9 cellular contexts compared by ENCODE assay signal in genomic region chr6:33411632-33412005, GRCh38. TPM values are rescaled to one million over a fixed set of nuclear protein-coding genes. Genes with fewer than 3 reads are reported as not detected.
DNase-seq lines count a peak whose midpoint lies in the region; ATAC-seq, FAIRE-seq and TF ChIP-seq lines count a peak whose summit lies in the region.
"Had no signal": no experiment of that assay in that cellular context is flagged by ENCODE, and none has a peak within 500 bp of the region (broad histone marks: within the 10 kb centered on the region; RNA-seq: fewer than 3 reads in every experiment).

No MANE protein-coding gene starts in this region.

- H4K20me1 ChIP-seq in SK-N-SH (ENCODE audit: insufficient read depth), result 0 out of 2 replicates have a peak, but pooled peaks cover 5% of the 10 kb centered on the region

- no peaks in the 10 kb centered on the region for H3K9me3 Mint-ChIP-seq in activated naive CD8-positive, alpha-beta T cell treated with anti-CD3 and anti-CD28 coated beads for 36 hours

- CTCF ChIA-PET in SK-N-SH (lab: Yijun Ruan, JAX), result interaction anchor here (1.0 to 3.1 kb wide), 3 partner anchors 14 to 21 kb away, joined by 3 to 10 read pairs (median 4); no protein-coding TSS in a partner anchor

- peaks cover 46% of the 10 kb centered on the region for H3F3A ChIP-seq in SK-N-SH (replicated peaks; ENCODE audit: insufficient read depth)

- peak overlapping the region; percentile 84 for H3K4me2 ChIP-seq in SK-N-SH

- TF ChIP-seq CTCF in SK-N-SH (IDR thresholded peaks at IDR 0.05) (no peak), kidney (IDR thresholded peaks at IDR 0.05; ENCODE audit: borderline replicate concordance, extremely low read depth, insufficient read depth) (no peak), suprapubic skin (IDR thresholded peaks at IDR 0.05) (no peak)

- TF ChIP-seq POLR2A in suprapubic skin (IDR thresholded peaks at IDR 0.05), result no peak

- H3K4me3 ChIP-seq in SK-N-SH (ENCODE audit: low read depth in 2 of 2, low read length in 1 of 2) (peak overlapping the region; percentile 76), kidney (ENCODE audit: low read length in 2 of 2) (peak overlapping the region; percentile 88 to 91), suprapubic skin (peak overlapping the region; percentile 99)

- peak overlapping the region; percentile 67 to 95; a peak in 2 of 4 replicates for H3K27ac ChIP-seq in SK-N-SH (ENCODE audit: low read depth in 2 of 2, low read length in 1 of 2)
- peak overlapping the region; percentile 90 to 93 for H3K27ac ChIP-seq in kidney (ENCODE audit: low read depth in 2 of 2, low read length in 2 of 2)
- H3K27ac ChIP-seq in suprapubic skin, result peak overlapping the region; percentile 98

- POLR2A ChIA-PET in SK-N-SH (lab: Yijun Ruan, JAX), result no interaction called here

- peaks cover 54% of the 10 kb centered on the region for H3K79me2 ChIP-seq in SK-N-SH (ENCODE audit: insufficient read depth)

- no peaks in the 10 kb centered on the region for H3K9me3 ChIP-seq in SK-N-SH
- H3K9me3 ChIP-seq in kidney (ENCODE audit: control insufficient read depth in 1 of 2, low read length in 2 of 2), result no peaks in the 10 kb centered on the region
- H3K9me3 ChIP-seq in suprapubic skin, result no peaks in the 10 kb centered on the region

- 81% methylated on average over 6 of the region's 6 CpGs for WGBS in SK-N-SH (ENCODE audit: low lambda C conversion rate)
- 60% methylated on average over 6 of the region's 6 CpGs for WGBS in suprapubic skin

- H3K4me3 Mint-ChIP-seq in activated naive CD8-positive, alpha-beta T cell treated with anti-CD3 and anti-CD28 coated beads for 36 hours, result peak overlapping the region; percentile 81

- no peak for ATAC-seq in SK-N-SH treated with all-trans-retinoic acid at 6 μM for 48 hours

- H3K4me1 ChIP-seq in SK-N-SH (ENCODE audit: control insufficient read depth in 1 of 2, insufficient read depth in 2 of 2, low read depth in 1 of 2, low read length in 1 of 2) (peaks cover 8 to 30% of the 10 kb centered on the region in 2 experiments), kidney (ENCODE audit: control insufficient read depth in 1 of 2, insufficient read depth in 1 of 2, low read depth in 1 of 2, low read length in 2 of 2) (peaks cover 7 to 19% of the 10 kb centered on the region in 2 donors), suprapubic skin (peaks cover 43% of the 10 kb centered on the region)

- intact Hi-C loops in kidney (cut with DNase I), result no loop called here

- H3K9ac ChIP-seq in SK-N-SH, result peak overlapping the region; percentile 90
- peak overlapping the region; percentile 39 to 91 for H3K9ac ChIP-seq in kidney (ENCODE audit: low read length in 2 of 2)

- H3K36me3 ChIP-seq in SK-N-SH (replicated peaks in 1 of 2; ENCODE audit: control insufficient read depth in 1 of 2, insufficient read depth in 2 of 2, low read length in 1 of 2) (peaks cover 18 to 47% of the 10 kb centered on the region in 2 experiments), kidney (ENCODE audit: control insufficient read depth in 1 of 2, insufficient read depth in 2 of 2, low read length in 2 of 2) (peaks cover 22 to 26% of the 10 kb centered on the region in 2 donors), suprapubic skin (peaks cover 41% of the 10 kb centered on the region)

- DNase-seq in SK-N-SH (no peak), kidney (peak; percentile 49), suprapubic skin (ENCODE audit: low spot score in 2 of 2) (peak in 1 of 2 donors; percentile 63), DMS153 (lab: John Stamatoyannopoulos, UW) (no peak), hepatic stellate cell (ENCODE audit: low spot score) (no peak), anterior cingulate cortex (lab: John Stamatoyannopoulos, UW) (no peak)
- no peak for DNase-seq in activated naive CD8-positive, alpha-beta T cell treated with anti-CD3 and anti-CD28 coated beads for 36 hours

- no peaks in the 10 kb centered on the region for H3K27me3 ChIP-seq in SK-N-SH (ENCODE audit: insufficient read depth)
- no peaks in the 10 kb centered on the region for H3K27me3 ChIP-seq in suprapubic skin

- H3K27ac Mint-ChIP-seq in activated naive CD8-positive, alpha-beta T cell treated with anti-CD3 and anti-CD28 coated beads for 36 hours, result peak overlapping the region; percentile 76

- H3K4me1 Mint-ChIP-seq in activated naive CD8-positive, alpha-beta T cell treated with anti-CD3 and anti-CD28 coated beads for 36 hours, result peaks cover 50% of the 10 kb centered on the region

- no peak for TF ChIP-seq EP300 in SK-N-SH (IDR thresholded peaks at IDR 0.05; ENCODE audit: borderline replicate concordance in 1 of 2, low read depth in 1 of 2, low read length in 1 of 2)
- no peak for TF ChIP-seq EP300 in suprapubic skin (IDR thresholded peaks at IDR 0.05)

- TF ChIP-seq RAD21 in SK-N-SH (IDR thresholded peaks at IDR 0.05; ENCODE audit: low read length), result no peak

- H3K36me3 Mint-ChIP-seq in activated naive CD8-positive, alpha-beta T cell treated with anti-CD3 and anti-CD28 coated beads for 36 hours, result peaks cover 24% of the 10 kb centered on the region

- no peak for FAIRE-seq in kidney (lab: Jason Lieb, UNC)
- FAIRE-seq: colon had no signal

- H2AFZ ChIP-seq in SK-N-SH (ENCODE audit: low read depth), result no peak overlapping the region

- no peaks in the 10 kb centered on the region for H3K9me2 ChIP-seq in SK-N-SH

- no peaks in the 10 kb centered on the region for H3K27me3 Mint-ChIP-seq in activated naive CD8-positive, alpha-beta T cell treated with anti-CD3 and anti-CD28 coated beads for 36 hours

TF ChIP-seq in SK-N-SH treated with all-trans-retinoic acid at 6 μM for 48 hours, 23 proteins besides CTCF, POLR2A, EP300 and RAD21:
- TF ChIP-seq TOX (CRISPR knock-in tag; IDR thresholded peaks at IDR 0.05; ENCODE audit: borderline replicate concordance), result no peak
- no peak for TF ChIP-seq ESRRG (CRISPR knock-in tag; IDR thresholded peaks at IDR 0.05)
- no peak for TF ChIP-seq CREB5 (CRISPR knock-in tag; IDR thresholded peaks at IDR 0.05; ENCODE audit: low read depth)
- TF ChIP-seq ZFP30 (CRISPR knock-in tag; IDR thresholded peaks at IDR 0.05), result no peak
- TF ChIP-seq ARNTL (CRISPR knock-in tag; IDR thresholded peaks at IDR 0.05; ENCODE audit: borderline replicate concordance, low read depth), result no peak
TF ChIP-seq in SK-N-SH treated with all-trans-retinoic acid at 6 μM for 48 hours: peak in this region for 0.

RNA-seq across cellular contexts. Expression of gene PHF1, which starts 0.8 kb away (rescaled TPM):
- 48.7 and 59.0 TPM in 2 replicates for polyA plus RNA-seq in SK-N-SH (2012; rRNA removed)
- polyA plus RNA-seq in SK-N-SH (2012; cell fraction: cytosol; rRNA removed), result 17.7 and 25.5 TPM in 2 replicates
- polyA plus RNA-seq in SK-N-SH (2012; cell fraction: nucleus; rRNA removed), result 250 and 323 TPM in 2 replicates
- 10 to 100 TPM; 23.5 to 26.0 TPM for total RNA-seq in activated naive CD8-positive, alpha-beta T cell treated with anti-CD3 and anti-CD28 coated beads for 36 hours
- 63.8 TPM for total RNA-seq in kidney
- 87.6 TPM for polyA plus RNA-seq in kidney (ENCODE audit: insufficient read depth, low read depth, low replicate concordance)
- 100 to 1,000 TPM in 1 of 4 donors, 10 to 100 TPM in 3; 35.9 to 102 (median 48.6) TPM for total RNA-seq in suprapubic skin

RNA-seq across cellular contexts. Expression of gene CUTA, which starts 6.3 kb away (rescaled TPM):
- 349 and 444 TPM in 2 replicates for polyA plus RNA-seq in SK-N-SH (2012; rRNA removed)
- polyA plus RNA-seq in SK-N-SH (2012; cell fraction: cytosol; rRNA removed), result 337 and 359 TPM in 2 replicates
- 318 and 652 TPM in 2 replicates for polyA plus RNA-seq in SK-N-SH (2012; cell fraction: nucleus; rRNA removed)
- 100 to 1,000 TPM; 125 to 126 TPM for total RNA-seq in activated naive CD8-positive, alpha-beta T cell treated with anti-CD3 and anti-CD28 coated beads for 36 hours
- 163 TPM for total RNA-seq in kidney
- 433 TPM for polyA plus RNA-seq in kidney (ENCODE audit: insufficient read depth, low read depth, low replicate concordance)
- total RNA-seq in suprapubic skin, result 100 to 1,000 TPM; 119 to 185 (median 159) TPM

RNA-seq across cellular contexts. Expression of gene SYNGAP1, which starts 8.2 kb away (rescaled TPM):
- polyA plus RNA-seq in SK-N-SH (2012; rRNA removed) (5.9 and 8.8 TPM in 2 replicates), kidney (ENCODE audit: insufficient read depth, low read depth, low replicate concordance) (2.7 TPM)
- polyA plus RNA-seq in SK-N-SH (2012; cell fraction: cytosol; rRNA removed), result 3.2 and 3.9 TPM in 2 replicates
- polyA plus RNA-seq in SK-N-SH (2012; cell fraction: nucleus; rRNA removed), result 38.1 and 40.3 TPM in 2 replicates
- total RNA-seq in activated naive CD8-positive, alpha-beta T cell treated with anti-CD3 and anti-CD28 coated beads for 36 hours, result 10 to 100 TPM; 26.4 to 29.3 TPM
- total RNA-seq in kidney (17.8 TPM), suprapubic skin (10 to 100 TPM; 13.5 to 30.4 (median 14.0) TPM)

RNA-seq across cellular contexts. Expression of gene KIFC1, which starts 20.0 kb away (rescaled TPM):
- polyA plus RNA-seq in SK-N-SH (2012; rRNA removed) (29.6 and 35.9 TPM in 2 replicates), kidney (ENCODE audit: insufficient read depth, low read depth, low replicate concordance) (not detected)
- 13.6 and 23.2 TPM in 2 replicates for polyA plus RNA-seq in SK-N-SH (2012; cell fraction: cytosol; rRNA removed)
- polyA plus RNA-seq in SK-N-SH (2012; cell fraction: nucleus; rRNA removed), result 40.0 and 48.8 TPM in 2 replicates
- total RNA-seq in activated naive CD8-positive, alpha-beta T cell treated with anti-CD3 and anti-CD28 coated beads for 36 hours, result 10 to 100 TPM; 74.1 to 76.9 TPM
- total RNA-seq in kidney (2.3 TPM), suprapubic skin (10 to 100 TPM in 2 of 4 donors, 1 to 10 TPM in 2; 3.2 to 19.5 (median 9.8) TPM)

RNA-seq across cellular contexts. Expression of gene ZBTB9, which starts 42.8 kb away (rescaled TPM):
- polyA plus RNA-seq in SK-N-SH (2012; rRNA removed) (5.7 and 5.9 TPM in 2 replicates), kidney (ENCODE audit: insufficient read depth, low read depth, low replicate concordance) (6.4 TPM)
- polyA plus RNA-seq in SK-N-SH (2012; cell fraction: cytosol; rRNA removed), result 4.4 and 5.3 TPM in 2 replicates
- polyA plus RNA-seq in SK-N-SH (2012; cell fraction: nucleus; rRNA removed), result 17.4 and 20.9 TPM in 2 replicates
- 10 to 100 TPM; 11.3 to 11.7 TPM for total RNA-seq in activated naive CD8-positive, alpha-beta T cell treated with anti-CD3 and anti-CD28 coated beads for 36 hours
- total RNA-seq in kidney (11.5 TPM), suprapubic skin (1 to 10 TPM; 5.9 to 9.9 (median 7.4) TPM)
